2 cellular contexts compared by ENCODE assay signal in the genomic region with DNA sequence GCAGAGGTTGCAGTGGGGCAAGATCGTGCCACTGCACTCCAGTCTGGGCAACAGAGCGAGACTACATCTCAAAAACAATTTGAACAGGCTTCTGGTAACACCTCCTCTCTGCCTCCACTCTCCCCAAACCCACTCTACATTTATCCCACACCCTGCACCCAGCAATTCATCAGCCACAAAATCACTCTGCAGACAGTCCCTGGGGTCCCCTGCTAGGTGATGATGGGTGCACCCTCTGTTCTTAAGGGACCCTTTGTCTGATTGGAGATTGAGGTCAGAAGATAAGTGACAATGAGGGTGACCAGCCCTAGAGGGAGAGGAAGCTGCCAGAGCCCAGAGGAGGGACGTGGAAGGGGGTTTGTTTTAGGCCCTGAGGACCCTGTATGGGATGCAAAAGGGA.
TF ChIP-seq lines count a peak whose summit lies in the region.

No MANE protein-coding gene starts in this region.

TF ChIP-seq in SK-N-SH, 30 proteins besides CTCF, POLR2A, EP300 and RAD21 (continued from another document):
- TF ChIP-seq TCF12 (IDR thresholded peaks at IDR 0.05), result no peak
- TF ChIP-seq NRF1 (IDR thresholded peaks at IDR 0.05; ENCODE audit: low read depth, low read length), result no peak
- no peak for TF ChIP-seq RFX5 (IDR thresholded peaks at IDR 0.05; ENCODE audit: low read length)
- TF ChIP-seq FOXJ3 (CRISPR knock-in tag; IDR thresholded peaks at IDR 0.05), result no peak
- no peak for TF ChIP-seq YY1 (IDR thresholded peaks at IDR 0.05; ENCODE audit: low read depth)

TF ChIP-seq in SK-N-SH treated with all-trans-retinoic acid at 6 μM for 48 hours, 23 proteins besides CTCF, POLR2A, EP300 and RAD21 (continued from another document):
- TF ChIP-seq, protein P1, sequence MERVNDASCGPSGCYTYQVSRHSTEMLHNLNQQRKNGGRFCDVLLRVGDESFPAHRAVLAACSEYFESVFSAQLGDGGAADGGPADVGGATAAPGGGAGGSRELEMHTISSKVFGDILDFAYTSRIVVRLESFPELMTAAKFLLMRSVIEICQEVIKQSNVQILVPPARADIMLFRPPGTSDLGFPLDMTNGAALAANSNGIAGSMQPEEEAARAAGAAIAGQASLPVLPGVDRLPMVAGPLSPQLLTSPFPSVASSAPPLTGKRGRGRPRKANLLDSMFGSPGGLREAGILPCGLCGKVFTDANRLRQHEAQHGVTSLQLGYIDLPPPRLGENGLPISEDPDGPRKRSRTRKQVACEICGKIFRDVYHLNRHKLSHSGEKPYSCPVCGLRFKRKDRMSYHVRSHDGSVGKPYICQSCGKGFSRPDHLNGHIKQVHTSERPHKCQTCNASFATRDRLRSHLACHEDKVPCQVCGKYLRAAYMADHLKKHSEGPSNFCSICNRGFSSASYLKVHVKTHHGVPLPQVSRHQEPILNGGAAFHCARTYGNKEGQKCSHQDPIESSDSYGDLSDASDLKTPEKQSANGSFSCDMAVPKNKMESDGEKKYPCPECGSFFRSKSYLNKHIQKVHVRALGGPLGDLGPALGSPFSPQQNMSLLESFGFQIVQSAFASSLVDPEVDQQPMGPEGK (CRISPR knock-in tag; IDR thresholded peaks at IDR 0.05; ENCODE audit: borderline replicate concordance), result no peak
- no peak for TF ChIP-seq OSR1 (CRISPR knock-in tag; IDR thresholded peaks at IDR 0.05)
- TF ChIP-seq ZC3H10 (CRISPR knock-in tag; IDR thresholded peaks at IDR 0.05), result no peak
- no peak for TF ChIP-seq ARNTL (CRISPR knock-in tag; IDR thresholded peaks at IDR 0.05; ENCODE audit: borderline replicate concordance, low read depth)
- TF ChIP-seq ISL1 (CRISPR knock-in tag; IDR thresholded peaks at IDR 0.05), result no peak
- no peak for TF ChIP-seq CSDC2 (CRISPR knock-in tag; IDR thresholded peaks at IDR 0.05)
TF ChIP-seq in SK-N-SH treated with all-trans-retinoic acid at 6 μM for 48 hours: peak in this region for 0.
